24 cellular contexts compared by ENCODE assay signal in genomic region chr7:36363515-36363914, GRCh38. TPM values are rescaled to one million over a fixed set of nuclear protein-coding genes. Genes with fewer than 3 reads are reported as not detected.
DNase-seq lines count a peak whose midpoint lies in the region; ATAC-seq, FAIRE-seq and TF ChIP-seq lines count a peak whose summit lies in the region.
"Had no signal": no experiment of that assay in that cellular context is flagged by ENCODE, and none has a peak within 500 bp of the region (broad histone marks: within the 10 kb centered on the region; RNA-seq: fewer than 3 reads in every experiment).

No MANE protein-coding gene starts in this region.

- no peak for TF ChIP-seq CTCF in liver (IDR thresholded peaks at IDR 0.05; ENCODE audit: low read depth, low read length, missing input control)

- no peak overlapping the region for H3K27ac ChIP-seq in liver (ENCODE audit: low read depth in 1 of 2, low read length in 2 of 2)
- no peak overlapping the region for H3K27ac ChIP-seq in small intestine (ENCODE audit: low read depth in 1 of 2, low read length in 1 of 2)
- H3K27ac ChIP-seq: BLaER1 had no signal

- no peak for TF ChIP-seq RAD21 in liver (IDR thresholded peaks at IDR 0.05)

- no peak for ATAC-seq in HG03460 (IDR thresholded peaks at IDR 0.05; ENCODE audit: unreplicated experiment)
- ATAC-seq in GM21447 (IDR thresholded peaks at IDR 0.05; ENCODE audit: unreplicated experiment), result no peak
- ATAC-seq: GM12878 had no signal

- H3K36me3 ChIP-seq in liver (ENCODE audit: control insufficient read depth in 4 of 4, insufficient read depth in 3 of 4, low read depth in 1 of 4, low read length in 3 of 4) (no peaks in the 10 kb centered on the region), small intestine (ENCODE audit: control insufficient read depth in 2 of 2, insufficient read depth in 2 of 2, low read length in 2 of 2) (no peaks in the 10 kb centered on the region)
- H3K36me3 ChIP-seq: BE2C, BLaER1 had no signal

- H3K4me3 ChIP-seq in liver (ENCODE audit: low read depth in 1 of 3, low read length in 3 of 3), result no peak overlapping the region
- no peak overlapping the region for H3K4me3 ChIP-seq in small intestine (ENCODE audit: low read depth in 1 of 2, low read length in 2 of 2)
- H3K4me3 ChIP-seq: BLaER1, GM12878 had no signal

- H3K27me3 ChIP-seq in liver (ENCODE audit: control insufficient read depth in 4 of 4, insufficient read depth in 4 of 4, low read length in 3 of 4), result no peaks in the 10 kb centered on the region
- no peaks in the 10 kb centered on the region for H3K27me3 ChIP-seq in small intestine (ENCODE audit: control insufficient read depth in 2 of 2, insufficient read depth in 2 of 2, low read length in 2 of 2)
- H3K27me3 ChIP-seq: BE2C had no signal

- WGBS in liver, result 100% methylated on average over 1 of the region's 1 CpG
- 75 to 94% (median 83%) methylated on average over 1 of the region's 1 CpG for WGBS in small intestine, 3 donors

- H3K4me1 ChIP-seq in liver (ENCODE audit: control insufficient read depth in 4 of 4, insufficient read depth in 4 of 4, low read length in 3 of 4), result peaks cover 0 to 4% (median 0%) of the 10 kb centered on the region in 4 donors
- H3K4me1 ChIP-seq in small intestine (ENCODE audit: control insufficient read depth in 2 of 2, insufficient read depth in 1 of 2, low read depth in 1 of 2, low read length in 1 of 2), result no peaks in the 10 kb centered on the region
- H3K4me1 ChIP-seq: BE2C had no signal

- no peak for FAIRE-seq in small intestine (lab: Jason Lieb, UNC)
- FAIRE-seq: A204.1, GM12878, GM12892, GM18507 had no signal

- no peak overlapping the region for H3K9ac ChIP-seq in liver (ENCODE audit: low read depth in 1 of 2, low read length in 2 of 2)
- H3K9ac ChIP-seq: BLaER1 had no signal

- H3K9me3 ChIP-seq in liver (ENCODE audit: control insufficient read depth in 4 of 4, low read length in 3 of 4), result no peaks in the 10 kb centered on the region
- no peaks in the 10 kb centered on the region for H3K9me3 ChIP-seq in small intestine (ENCODE audit: control insufficient read depth, low read depth)
- H3K9me3 ChIP-seq: BE2C, BLaER1 had no signal

- peak; percentile 19 for DNase-seq in HT-29 (ENCODE audit: low spot score)
- peak; percentile 67 for DNase-seq in small intestine
- DNase-seq: 8988T; BE2C; C1 segment of cervical spinal cord; CD4-positive, alpha-beta memory T cell; CD4-positive, CD25-positive, alpha-beta regulatory T cell; CD8-positive, alpha-beta memory T cell; COR-L47; DMS 273 treated with DMSO at 0.1 percent for 48 hours; DMS153; DMS53; DMS79; DND-41; EL; GDM1 had no signal

TF ChIP-seq in liver, 16 proteins besides CTCF, POLR2A, EP300 and RAD21:
- TF ChIP-seq SP1 (IDR thresholded peaks at IDR 0.05), result no peak
- TF ChIP-seq HNF4A (conservative IDR thresholded peaks at IDR 0.05), result peak; percentile 20 to 41
TF ChIP-seq in liver: peak in this region for 1.

RNA-seq across cellular contexts. Expression of gene ANLN, which starts 26.1 kb away (rescaled TPM):
- total RNA-seq in HT-29 (2014; rRNA removed; shearing (Covaris generic)), result 46.3 and 50.2 TPM in 2 replicates
- 10 to 100 TPM in 1 of 2 donors, under 1 TPM in 1; 0.17 to 27.0 TPM for total RNA-seq in liver
- polyA plus RNA-seq in liver (1 to 10 TPM in 1 of 2 donors, under 1 TPM in 1; 0.38 to 2.2 TPM), small intestine (10 to 100 TPM in 1 of 3 donors, 1 to 10 TPM in 2; 1.1 to 12.8 (median 3.1) TPM)
- polyA plus RNA-seq: CD4-positive, alpha-beta memory T cell had no signal
